Comparison of ENCODE assay signal across 37 cellular contexts in the genomic region with DNA sequence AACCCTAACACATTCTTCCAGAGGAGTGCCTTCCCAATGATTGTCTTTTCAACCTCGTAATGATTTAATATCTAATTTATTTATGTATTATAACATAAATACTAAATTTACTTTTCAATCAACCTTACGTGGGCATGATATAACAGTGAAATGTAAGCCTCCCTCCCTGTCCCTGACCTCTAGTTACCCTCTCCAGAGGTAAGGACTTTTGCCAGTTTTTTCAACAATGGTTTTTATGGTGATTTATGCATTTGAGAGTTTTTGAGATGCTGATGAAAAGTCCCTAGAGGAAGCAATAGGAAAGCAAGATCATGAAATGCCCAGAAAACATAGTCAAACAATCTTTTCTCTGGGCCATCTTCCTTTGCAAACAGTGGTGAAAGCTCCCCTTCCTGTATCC. TPM values are rescaled to one million over a fixed set of nuclear protein-coding genes. Genes with fewer than 3 reads are reported as not detected.
"Had no signal": no experiment of that assay in that cellular context is flagged by ENCODE, and none has a peak within 500 bp of the region (broad histone marks: within the 10 kb centered on the region; RNA-seq: fewer than 3 reads in every experiment).

No MANE protein-coding gene starts in this region.

- H3K36me3 Mint-ChIP-seq: activated CD4-positive, alpha-beta memory T cell treated with anti-CD3 and anti-CD28 coated beads for 36 hours; activated naive CD4-positive, alpha-beta T cell treated with anti-CD3 and anti-CD28 coated beads, Interleukin-2, amount 50 U/mL, for 24 hours; activated naive CD8-positive, alpha-beta T cell; activated naive CD8-positive, alpha-beta T cell treated with anti-CD3 and anti-CD28 coated beads, Interleukin-2, amount 10 ng/mL, durations not matched to agents 7 days and 5 days had no signal

- H3K36me3 ChIP-seq: ascending aorta, brain microvascular endothelial cell, breast epithelium had no signal

- H3K4me1 ChIP-seq: breast epithelium had no signal

- DNase-seq: activated B cell treated with CpG ODN at 0.5 μM for 24 hours; activated CD4-positive, alpha-beta memory T cell treated with anti-CD3 and anti-CD28 coated beads for 36 hours; activated CD4-positive, alpha-beta T cell treated with anti-CD3 and anti-CD28 coated beads for 4 hours; activated CD4-positive, alpha-beta T cell treated with anti-CD3 and anti-CD28 coated beads, Interleukin-2, amount 10 ng/mL, durations not matched to agents 24 days and 14 days; activated CD4-positive, alpha-beta T cell treated with anti-CD3 and anti-CD28 coated beads, Interleukin-2, amount 50 U/mL, for 1 hour; activated CD4-positive, alpha-beta T cell treated with anti-CD3 and anti-CD28 coated beads, Interleukin-2, amount 50 U/mL, for 4 hours; activated CD4-positive, CD25-positive, alpha-beta regulatory T cell treated with anti-CD3 and anti-CD28 coated beads, Interleukin-2, amount 50 U/mL, for 72 hours; activated CD8-positive, alpha-beta memory T cell treated with anti-CD3 and anti-CD28 coated beads, Interleukin-2, amount 50 U/mL, for 4 hours; activated CD8-positive, alpha-beta T cell treated with anti-CD3 and anti-CD28 coated beads for 36 hours; activated gamma-delta T cell; activated naive CD4-positive, alpha-beta T cell treated with Interleukin-2 at 50 U/mL for 16 hours; activated naive CD8-positive, alpha-beta T cell treated with anti-CD3 and anti-CD28 coated beads, Interleukin-2, amount 10 ng/mL, durations not matched to agents 7 days and 5 days; activated naive CD8-positive, alpha-beta T cell treated with anti-CD3 and anti-CD28 coated beads, Interleukin-2, amount 50 U/mL, for 24 hours; activated T-cell treated with anti-CD3 and anti-CD28 coated beads for 4 hours; activated T-cell treated with anti-CD3 and anti-CD28 coated beads, Interleukin-2, amount 50 U/mL, for 1 hour; activated T-cell treated with anti-CD3 and anti-CD28 coated beads, Interleukin-2, amount 50 U/mL, for 4 hours; activated T-cell treated with anti-CD3 and anti-CD28 coated beads, Interleukin-2, amount 50 U/mL, for 72 hours; amygdala; anterior cingulate cortex; body of pancreas; brain microvascular endothelial cell; central memory CD4-positive, alpha-beta T cell; T-helper 1 cell; T-helper 2 cell; T-helper 9 cell had no signal

- H3K4me3 ChIP-seq: ascending aorta, body of pancreas, breast epithelium had no signal

- H3K27ac Mint-ChIP-seq: activated B cell treated with CpG ODN at 0.5 μM for 24 hours; activated CD4-positive, alpha-beta memory T cell treated with anti-CD3 and anti-CD28 coated beads for 36 hours; activated CD4-positive, alpha-beta T cell treated with anti-CD3 and anti-CD28 coated beads, Interleukin-2, amount 10 ng/mL, durations not matched to agents 24 days and 14 days; activated CD8-positive, alpha-beta T cell treated with anti-CD3 and anti-CD28 coated beads for 36 hours; activated naive CD4-positive, alpha-beta T cell treated with anti-CD3 and anti-CD28 coated beads, Interleukin-2, amount 50 U/mL, for 24 hours; activated naive CD8-positive, alpha-beta T cell; activated naive CD8-positive, alpha-beta T cell treated with anti-CD3 and anti-CD28 coated beads, Interleukin-2, amount 10 ng/mL, durations not matched to agents 7 days and 5 days; activated naive CD8-positive, alpha-beta T cell treated with anti-CD3 and anti-CD28 coated beads, Interleukin-2, amount 50 U/mL, for 24 hours; activated T-cell treated with anti-CD3 and anti-CD28 coated beads, Interleukin-2, amount 50 U/mL, for 72 hours; activated T-helper 1 cell treated with anti-CD3 and anti-CD28 coated beads, Interleukin-12 subunit alpha, Interleukin-12 subunit beta, Interleukin-2, Interleukin-4 antibody, amounts not matched to agents 30 ng/mL and 10 ng/mL and 1 ng/mL, durations not matched to agents 14 hours and 24 hours and 36 hours; activated T-helper 17 cell treated with anti-CD3 and anti-CD28 coated beads, Interleukin-2, amount 50 U/mL, for 72 hours; T-helper 1 cell treated with Interleukin-12 subunit alpha and Interleukin-12 subunit beta and Interleukin-4 antibody, amounts not matched to agents 30 μg/mL and 1 μg/mL, for 36 hours; T-helper 2 cell treated with Interferon-gamma antibody and Interleukin-4, amounts not matched to agents 5 μg/mL and 100 μg/mL, for 36 hours had no signal

- H3K27me3 ChIP-seq: ascending aorta, body of pancreas, brain microvascular endothelial cell, breast epithelium had no signal

- H3K9me3 ChIP-seq: ascending aorta, body of pancreas, breast epithelium had no signal

- H3K27ac ChIP-seq: ascending aorta, body of pancreas, brain microvascular endothelial cell, breast epithelium, VCaP had no signal

- FAIRE-seq: TTC549 had no signal

- H3K9me3 Mint-ChIP-seq: activated B cell treated with CpG ODN at 0.5 μM for 24 hours; activated CD4-positive, alpha-beta memory T cell treated with anti-CD3 and anti-CD28 coated beads for 36 hours; activated CD4-positive, alpha-beta T cell treated with anti-CD3 and anti-CD28 coated beads, Interleukin-2, amount 10 ng/mL, durations not matched to agents 24 days and 14 days; activated CD8-positive, alpha-beta T cell treated with anti-CD3 and anti-CD28 coated beads for 36 hours; activated naive CD4-positive, alpha-beta T cell treated with anti-CD3 and anti-CD28 coated beads, Interleukin-2, amount 50 U/mL, for 24 hours; activated naive CD8-positive, alpha-beta T cell treated with anti-CD3 and anti-CD28 coated beads, Interleukin-2, amount 10 ng/mL, durations not matched to agents 7 days and 5 days; activated naive CD8-positive, alpha-beta T cell treated with anti-CD3 and anti-CD28 coated beads, Interleukin-2, amount 50 U/mL, for 24 hours; activated T-cell treated with anti-CD3 and anti-CD28 coated beads, Interleukin-2, amount 50 U/mL, for 4 hours; activated T-cell treated with anti-CD3 and anti-CD28 coated beads, Interleukin-2, amount 50 U/mL, for 72 hours; activated T-helper 1 cell treated with anti-CD3 and anti-CD28 coated beads, Interleukin-12 subunit alpha, Interleukin-12 subunit beta, Interleukin-2, Interleukin-4 antibody, amounts not matched to agents 30 ng/mL and 10 ng/mL and 1 ng/mL, durations not matched to agents 14 hours and 24 hours and 36 hours; activated T-helper 17 cell treated with anti-CD3 and anti-CD28 coated beads, Interleukin-2, amount 50 U/mL, for 72 hours; T-helper 1 cell treated with Interleukin-12 subunit alpha and Interleukin-12 subunit beta and Interleukin-4 antibody, amounts not matched to agents 30 μg/mL and 1 μg/mL, for 36 hours; T-helper 2 cell treated with Interferon-gamma antibody and Interleukin-4, amounts not matched to agents 5 μg/mL and 100 μg/mL, for 36 hours had no signal

- H3K4me3 Mint-ChIP-seq: activated B cell treated with CpG ODN at 0.5 μM for 24 hours; activated CD4-positive, alpha-beta memory T cell treated with anti-CD3 and anti-CD28 coated beads for 36 hours; activated CD4-positive, alpha-beta T cell treated with anti-CD3 and anti-CD28 coated beads, Interleukin-2, amount 10 ng/mL, durations not matched to agents 24 days and 14 days; activated CD8-positive, alpha-beta T cell treated with anti-CD3 and anti-CD28 coated beads for 36 hours; activated naive CD4-positive, alpha-beta T cell treated with anti-CD3 and anti-CD28 coated beads, Interleukin-2, amount 50 U/mL, for 24 hours; activated naive CD8-positive, alpha-beta T cell; activated naive CD8-positive, alpha-beta T cell treated with anti-CD3 and anti-CD28 coated beads, Interleukin-2, amount 10 ng/mL, durations not matched to agents 7 days and 5 days; activated naive CD8-positive, alpha-beta T cell treated with anti-CD3 and anti-CD28 coated beads, Interleukin-2, amount 50 U/mL, for 24 hours; activated T-cell treated with anti-CD3 and anti-CD28 coated beads, Interleukin-2, amount 50 U/mL, for 4 hours; activated T-cell treated with anti-CD3 and anti-CD28 coated beads, Interleukin-2, amount 50 U/mL, for 72 hours; activated T-helper 1 cell treated with anti-CD3 and anti-CD28 coated beads, Interleukin-12 subunit alpha, Interleukin-12 subunit beta, Interleukin-2, Interleukin-4 antibody, amounts not matched to agents 30 ng/mL and 10 ng/mL and 1 ng/mL, durations not matched to agents 14 hours and 24 hours and 36 hours; activated T-helper 17 cell treated with anti-CD3 and anti-CD28 coated beads, Interleukin-2, amount 50 U/mL, for 72 hours; T-helper 1 cell treated with Interleukin-12 subunit alpha and Interleukin-12 subunit beta and Interleukin-4 antibody, amounts not matched to agents 30 μg/mL and 1 μg/mL, for 36 hours; T-helper 2 cell treated with Interferon-gamma antibody and Interleukin-4, amounts not matched to agents 5 μg/mL and 100 μg/mL, for 36 hours had no signal

- H3K27me3 Mint-ChIP-seq: activated B cell treated with CpG ODN at 0.5 μM for 24 hours; activated CD4-positive, alpha-beta memory T cell treated with anti-CD3 and anti-CD28 coated beads for 36 hours; activated CD4-positive, alpha-beta T cell treated with anti-CD3 and anti-CD28 coated beads, Interleukin-2, amount 10 ng/mL, durations not matched to agents 24 days and 14 days; activated CD8-positive, alpha-beta T cell treated with anti-CD3 and anti-CD28 coated beads for 36 hours; activated naive CD4-positive, alpha-beta T cell treated with anti-CD3 and anti-CD28 coated beads, Interleukin-2, amount 50 U/mL, for 24 hours; activated naive CD8-positive, alpha-beta T cell; activated naive CD8-positive, alpha-beta T cell treated with anti-CD3 and anti-CD28 coated beads, Interleukin-2, amount 50 U/mL, for 24 hours; activated T-helper 17 cell treated with anti-CD3 and anti-CD28 coated beads, Interleukin-2, amount 50 U/mL, for 72 hours had no signal

RNA-seq across cellular contexts. Expression of a gene that starts 35.2 kb away (rescaled TPM):
- total RNA-seq: activated B cell treated with CpG ODN at 0.5 μM for 24 hours; activated CD4-positive, alpha-beta memory T cell treated with anti-CD3 and anti-CD28 coated beads for 36 hours; activated CD4-positive, alpha-beta T cell treated with anti-CD3 and anti-CD28 coated beads, Interleukin-2, amount 10 ng/mL, durations not matched to agents 24 days and 14 days; activated T-helper 17 cell treated with anti-CD3 and anti-CD28 coated beads, Interleukin-2, amount 50 U/mL, for 72 hours had no signal

RNA-seq across cellular contexts. Expression of a gene that starts 38.9 kb away (rescaled TPM):
- total RNA-seq: ascending aorta, body of pancreas, cardiac septum, cerebellum had no signal

RNA-seq across cellular contexts. Expression of a gene that starts 52.6 kb away (rescaled TPM):
- total RNA-seq: activated CD4-positive, alpha-beta memory T cell treated with anti-CD3 and anti-CD28 coated beads for 36 hours; activated CD4-positive, alpha-beta T cell treated with anti-CD3 and anti-CD28 coated beads, Interleukin-2, amount 10 ng/mL, durations not matched to agents 24 days and 14 days; activated naive CD8-positive, alpha-beta T cell treated with anti-CD3 and anti-CD28 coated beads, Interleukin-2, amount 10 ng/mL, durations not matched to agents 7 days and 5 days; activated T-cell treated with anti-CD3 and anti-CD28 coated beads, Interleukin-2, amount 50 U/mL, for 72 hours; activated T-helper 1 cell treated with anti-CD3 and anti-CD28 coated beads, Interleukin-12 subunit alpha, Interleukin-12 subunit beta, Interleukin-2, Interleukin-4 antibody, amounts not matched to agents 30 ng/mL and 10 ng/mL and 1 ng/mL, durations not matched to agents 14 hours and 24 hours and 36 hours; activated T-helper 17 cell treated with anti-CD3 and anti-CD28 coated beads, Interleukin-2, amount 50 U/mL, for 72 hours had no signal
